Comparison of ENCODE assay signal across 25 cellular contexts in the genomic region with DNA sequence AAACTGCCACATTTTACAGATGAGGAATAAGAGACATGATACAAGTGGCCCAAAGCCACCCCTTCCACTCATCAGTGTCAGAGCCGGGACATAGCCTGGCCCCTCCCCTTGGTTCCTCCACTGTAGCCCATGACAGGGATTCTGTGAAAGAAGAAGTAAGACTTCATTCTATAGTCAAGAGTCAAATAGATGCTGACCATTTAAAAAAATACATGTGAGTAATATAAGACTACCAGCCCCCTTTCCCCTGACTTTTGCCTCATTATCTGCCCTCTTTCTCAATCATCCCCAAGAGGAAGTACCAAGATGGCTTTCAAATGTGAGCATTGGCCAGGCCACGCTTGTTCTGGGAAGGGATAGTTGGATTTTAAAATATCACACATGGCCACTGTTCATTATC. TPM values are rescaled to one million over a fixed set of nuclear protein-coding genes. Genes with fewer than 3 reads are reported as not detected.
DNase-seq lines count a peak whose midpoint lies in the region; ATAC-seq and TF ChIP-seq lines count a peak whose summit lies in the region.
"Had no signal": no experiment of that assay in that cellular context is flagged by ENCODE, and none has a peak within 500 bp of the region (broad histone marks: within the 10 kb centered on the region; RNA-seq: fewer than 3 reads in every experiment).

No MANE protein-coding gene starts in this region.

- peak overlapping the region; percentile 56 to 85 (median 59) for H3K27ac Mint-ChIP-seq in CD4-positive, CD25-positive, alpha-beta regulatory T cell
- no peak overlapping the region for H3K27ac Mint-ChIP-seq in HFFc6
- H3K27ac Mint-ChIP-seq: activated CD4-positive, alpha-beta memory T cell treated with anti-CD3 and anti-CD28 coated beads, Interleukin-2, amount 10 ng/mL, durations not matched to agents 7 days and 5 days; nephron; stimulated activated naive CD8-positive, alpha-beta T cell treated with anti-CD3 and anti-CD28 coated beads, Interleukin-15, Interleukin-2, amounts not matched to agents 100 ng/mL and 50 ng/mL, for 24 hours; WTC11 had no signal

- no peaks in the 10 kb centered on the region for H3K36me3 Mint-ChIP-seq in CD4-positive, CD25-positive, alpha-beta regulatory T cell
- no peaks in the 10 kb centered on the region for H3K36me3 Mint-ChIP-seq in HFFc6 (ENCODE audit: low read depth)
- H3K36me3 Mint-ChIP-seq: WTC11 had no signal

- peaks cover 7 to 69% (median 42%) of the 10 kb centered on the region in 4 donors for H3K4me1 Mint-ChIP-seq in CD4-positive, CD25-positive, alpha-beta regulatory T cell
- H3K4me1 Mint-ChIP-seq in HFFc6 (ENCODE audit: low read depth), result no peaks in the 10 kb centered on the region

- peak overlapping the region in 1 of 4 donors; percentile 35 for H3K4me3 Mint-ChIP-seq in CD4-positive, CD25-positive, alpha-beta regulatory T cell
- no peak overlapping the region for H3K4me3 Mint-ChIP-seq in HFFc6
- H3K4me3 Mint-ChIP-seq: activated CD4-positive, alpha-beta memory T cell treated with anti-CD3 and anti-CD28 coated beads, Interleukin-2, amount 10 ng/mL, durations not matched to agents 7 days and 5 days; nephron; stimulated activated naive CD8-positive, alpha-beta T cell treated with anti-CD3 and anti-CD28 coated beads, Interleukin-15, Interleukin-2, amounts not matched to agents 100 ng/mL and 50 ng/mL, for 24 hours; WTC11 had no signal

- no peaks in the 10 kb centered on the region for H3K27me3 Mint-ChIP-seq in CD4-positive, CD25-positive, alpha-beta regulatory T cell
- peaks cover 27% of the 10 kb centered on the region for H3K27me3 Mint-ChIP-seq in HFFc6 (ENCODE audit: insufficient read depth)
- H3K27me3 Mint-ChIP-seq: activated CD4-positive, alpha-beta memory T cell treated with anti-CD3 and anti-CD28 coated beads, Interleukin-2, amount 10 ng/mL, durations not matched to agents 7 days and 5 days; stimulated activated naive CD8-positive, alpha-beta T cell treated with anti-CD3 and anti-CD28 coated beads, Interleukin-15, Interleukin-2, amounts not matched to agents 100 ng/mL and 50 ng/mL, for 24 hours had no signal

- H3K27ac ChIP-seq in CD4-positive, CD25-positive, alpha-beta regulatory T cell (ENCODE audit: insufficient read depth, low read length, poor library complexity, severe bottlenecking), result no peak overlapping the region
- H3K27ac ChIP-seq in cardiac muscle cell, result peak overlapping the region; percentile 88

- no peaks in the 10 kb centered on the region for H3K9me3 Mint-ChIP-seq in CD4-positive, CD25-positive, alpha-beta regulatory T cell
- H3K9me3 Mint-ChIP-seq in HFFc6, result no peaks in the 10 kb centered on the region
- H3K9me3 Mint-ChIP-seq: activated CD4-positive, alpha-beta memory T cell treated with anti-CD3 and anti-CD28 coated beads, Interleukin-2, amount 10 ng/mL, durations not matched to agents 7 days and 5 days; stimulated activated naive CD8-positive, alpha-beta T cell treated with anti-CD3 and anti-CD28 coated beads, Interleukin-15, Interleukin-2, amounts not matched to agents 100 ng/mL and 50 ng/mL, for 24 hours; WTC11 had no signal

- peaks cover 23% of the 10 kb centered on the region for H3K4me1 ChIP-seq in CD4-positive, CD25-positive, alpha-beta regulatory T cell (ENCODE audit: control insufficient read depth, insufficient read depth, low read length, poor library complexity, severe bottlenecking)
- H3K4me1 ChIP-seq in cardiac muscle cell (ENCODE audit: low read depth), result peaks cover 30% of the 10 kb centered on the region
- H3K4me1 ChIP-seq: Caco-2 had no signal

- no peak overlapping the region for H3K4me3 ChIP-seq in CD4-positive, CD25-positive, alpha-beta regulatory T cell (ENCODE audit: low read depth, low read length)
- H3K4me3 ChIP-seq in cardiac muscle cell, result no peak overlapping the region

- no peaks in the 10 kb centered on the region for H3K36me3 ChIP-seq in CD4-positive, CD25-positive, alpha-beta regulatory T cell (ENCODE audit: control insufficient read depth, insufficient read depth, low read length)
- no peaks in the 10 kb centered on the region for H3K36me3 ChIP-seq in cardiac muscle cell

- DNase-seq in CD4-positive, CD25-positive, alpha-beta regulatory T cell, result no peak
- DNase-seq in NOMO-1 (lab: John Stamatoyannopoulos, UW; ENCODE audit: unreplicated experiment in 2 of 2) (peak; percentile 46 to 87), cardiac muscle cell (ENCODE audit: low read depth in 1 of 2, low spot score in 1 of 2) (no peak), omental fat pad (ENCODE audit: low spot score) (no peak), HFFc6 (no peak), H4 (ENCODE audit: low spot score) (no peak)
- DNase-seq in effector CD8-positive, alpha-beta T cell (lab: John Stamatoyannopoulos, UW), result no peak
- DNase-seq: activated CD4-positive, alpha-beta memory T cell treated with anti-CD3 and anti-CD28 coated beads, Interleukin-2, amount 10 ng/mL, durations not matched to agents 7 days and 5 days; activated naive CD4-positive, alpha-beta T cell; amniotic stem cell; Caco-2; H7; islet precursor cell; mesendoderm; NCI-H1105 treated with DMSO at 0.1 percent for 48 hours; NCI-H2107; NCI-H510A; posterior cingulate gyrus; SHP77; stimulated activated CD4-positive, alpha-beta T cell treated with anti-CD3 and anti-CD28 coated beads, Interleukin-2, amount 100 ng/mL, for 24 hours; T-helper 2 cell had no signal

- H3K27me3 ChIP-seq in CD4-positive, CD25-positive, alpha-beta regulatory T cell (ENCODE audit: control insufficient read depth, insufficient read depth, low read length), result no peaks in the 10 kb centered on the region
- H3K27me3 ChIP-seq in cardiac muscle cell, result no peaks in the 10 kb centered on the region

- ATAC-seq in CD4-positive, CD25-positive, alpha-beta regulatory T cell (ENCODE audit: low read depth in 2 of 2), result peak in 1 of 2 donors; percentile 24
- peak; percentile 30 for ATAC-seq in omental fat pad (ENCODE audit: low FRiP score)
- ATAC-seq in GM21526 (IDR thresholded peaks at IDR 0.05; ENCODE audit: low FRiP score, unreplicated experiment), result no peak
- ATAC-seq: WTC11 had no signal

- no peaks in the 10 kb centered on the region for H3K9me3 ChIP-seq in CD4-positive, CD25-positive, alpha-beta regulatory T cell (ENCODE audit: control insufficient read depth in 2 of 2, low read length in 2 of 2)
- no peaks in the 10 kb centered on the region for H3K9me3 ChIP-seq in cardiac muscle cell (ENCODE audit: low read depth)
- H3K9me3 ChIP-seq: Caco-2 had no signal

- no peak for TF ChIP-seq CTCF in cardiac muscle cell (IDR thresholded peaks at IDR 0.05; ENCODE audit: low read depth, low read length)
- TF ChIP-seq CTCF in omental fat pad (IDR thresholded peaks at IDR 0.05), result no peak
- no peak for TF ChIP-seq CTCF in HFFc6 (IDR thresholded peaks at IDR 0.05)

RNA-seq across cellular contexts. Expression of gene TAB2, which starts 57.8 kb away (rescaled TPM):
- 180 TPM for total RNA-seq in CD4-positive, CD25-positive, alpha-beta regulatory T cell
- polyA plus RNA-seq in CD4-positive, CD25-positive, alpha-beta regulatory T cell, result 10 to 100 TPM; 21.6 to 26.8 (median 22.0) TPM
- total RNA-seq in cardiac muscle cell, result 26.5 and 39.0 TPM in 2 replicates
- 13.8 and 23.0 TPM in 2 replicates for polyA plus RNA-seq in cardiac muscle cell
- total RNA-seq in omental fat pad, result 10 to 100 TPM; 40.0 to 88.4 (median 58.6) TPM
- 10 to 100 TPM; 37.8 to 50.6 (median 44.5) TPM for total RNA-seq in HFFc6 (2021; fragmentation: NEBNext Ultra II Directional; extraction: Animal tissue kit (Norgen Biotek cat#: 25700))
- 15.5 and 16.7 TPM in 2 replicates for total RNA-seq in H4 (2014; rRNA removed; shearing (Covaris generic))

Comparison
In these comparisons a context has a peak if more than half of its experiments do, and no peak if none do; other contexts are left out.
1. DNase-seq: peak in NOMO-1 (2 of 2); none in CD4-positive, CD25-positive, alpha-beta regulatory T cell (0 of 3), cardiac muscle cell (0 of 2), omental fat pad (single experiment), HFFc6 (single experiment), effector CD8-positive, alpha-beta T cell (single experiment) and H4 (single experiment).